ENCODE assay signal across 24 cellular contexts in genomic region chr5:42634575-42634974, GRCh38.
"Had no signal": no experiment of that assay in that cellular context is flagged by ENCODE, and none has a peak within 500 bp of the region (broad histone marks: within the 10 kb centered on the region; RNA-seq: fewer than 3 reads in every experiment).

No MANE protein-coding gene starts in this region.

- ATAC-seq: effector memory CD8-positive, alpha-beta T cell; esophagus mucosa; foreskin keratinocyte; gastroesophageal sphincter; heart right ventricle had no signal

- H3K27me3 ChIP-seq: colonic mucosa, dorsolateral prefrontal cortex, esophagus muscularis mucosa, esophagus squamous epithelium, foreskin keratinocyte, gastroesophageal sphincter, heart left ventricle, heart right ventricle had no signal

- H3K4me3 ChIP-seq: colonic mucosa, coronary artery, dorsolateral prefrontal cortex, esophagus muscularis mucosa, esophagus squamous epithelium, gastroesophageal sphincter, heart left ventricle, heart right ventricle had no signal

- H3K27ac Mint-ChIP-seq: dendritic cell treated with granulocyte-macrophage colony-stimulating factor and Interleukin-4, amounts not matched to agents 40 ng/mL and 50 ng/mL, for 4 days; effector memory CD8-positive, alpha-beta T cell; endodermal cell had no signal

- H3K27me3 Mint-ChIP-seq: dendritic cell treated with granulocyte-macrophage colony-stimulating factor and Interleukin-4, amounts not matched to agents 40 ng/mL and 50 ng/mL, for 4 days had no signal

- H3K27ac ChIP-seq: colonic mucosa, coronary artery, dorsolateral prefrontal cortex, epithelial cell of prostate, esophagus muscularis mucosa, esophagus squamous epithelium, foreskin keratinocyte, gastroesophageal sphincter, heart left ventricle, heart right ventricle had no signal

- DNase-seq: colonic mucosa; cortex of kidney; dermis blood vessel endothelial cell; dorsolateral prefrontal cortex; effector CD4-positive, alpha-beta T cell; effector CD8-positive, alpha-beta T cell; effector memory CD4-positive, alpha-beta T cell; effector memory CD8-positive, alpha-beta T cell; endodermal cell; erythroblast; esophagus squamous epithelium; foreskin fibroblast; foreskin keratinocyte; foreskin melanocyte; glutamatergic neuron; head of caudate nucleus; heart left ventricle; heart right ventricle had no signal

- H3K9me3 Mint-ChIP-seq: dendritic cell treated with granulocyte-macrophage colony-stimulating factor and Interleukin-4, amounts not matched to agents 40 ng/mL and 50 ng/mL, for 4 days; effector memory CD8-positive, alpha-beta T cell; endodermal cell had no signal

- H3K36me3 ChIP-seq: colonic mucosa, esophagus muscularis mucosa, esophagus squamous epithelium, gastroesophageal sphincter, heart left ventricle, heart right ventricle had no signal

- H3K4me3 Mint-ChIP-seq: dendritic cell treated with granulocyte-macrophage colony-stimulating factor and Interleukin-4, amounts not matched to agents 40 ng/mL and 50 ng/mL, for 4 days; effector memory CD8-positive, alpha-beta T cell; endodermal cell had no signal

- H3K9me3 ChIP-seq: colonic mucosa, esophagus muscularis mucosa, esophagus squamous epithelium, gastroesophageal sphincter, heart left ventricle, heart right ventricle had no signal

- H3K4me1 ChIP-seq: colonic mucosa, esophagus muscularis mucosa, foreskin keratinocyte, gastroesophageal sphincter had no signal
